Comparison of ENCODE assay signal across 1 cellular context in genomic region chr17:71632328-71632727, GRCh38.
TF ChIP-seq lines count a peak whose summit lies in the region.

No MANE protein-coding gene starts in this region.

TF ChIP-seq in SK-N-SH, 30 proteins besides CTCF, POLR2A, EP300 and RAD21 (continued from another document):
- TF ChIP-seq ZBTB33 (IDR thresholded peaks at IDR 0.05; ENCODE audit: borderline replicate concordance, low read depth) = peak; percentile 71; the same call in 1 of the 2 replicates
- TF ChIP-seq NRF1 (IDR thresholded peaks at IDR 0.05; ENCODE audit: low read depth, low read length) = no peak
- TF ChIP-seq FOXM1 (IDR thresholded peaks at IDR 0.05; ENCODE audit: low read depth) = peak; percentile 85
- TF ChIP-seq EZH2phosphoT487 (IDR thresholded peaks at IDR 0.05; ENCODE audit: borderline replicate concordance, low read depth) = no peak
- TF ChIP-seq RCOR1 (IDR thresholded peaks at IDR 0.05; ENCODE audit: low read length) = no peak
- peak; percentile 97 for TF ChIP-seq TCF12 (IDR thresholded peaks at IDR 0.05)
- TF ChIP-seq REST (IDR thresholded peaks at IDR 0.05; ENCODE audit: low read depth, low read length) = no peak
- peak; percentile 30; the same call in 1 of the 2 replicates for TF ChIP-seq ELF1 (IDR thresholded peaks at IDR 0.05)
TF ChIP-seq in SK-N-SH: peak in this region for 14.
